26 cellular contexts compared by ENCODE assay signal in the genomic region with DNA sequence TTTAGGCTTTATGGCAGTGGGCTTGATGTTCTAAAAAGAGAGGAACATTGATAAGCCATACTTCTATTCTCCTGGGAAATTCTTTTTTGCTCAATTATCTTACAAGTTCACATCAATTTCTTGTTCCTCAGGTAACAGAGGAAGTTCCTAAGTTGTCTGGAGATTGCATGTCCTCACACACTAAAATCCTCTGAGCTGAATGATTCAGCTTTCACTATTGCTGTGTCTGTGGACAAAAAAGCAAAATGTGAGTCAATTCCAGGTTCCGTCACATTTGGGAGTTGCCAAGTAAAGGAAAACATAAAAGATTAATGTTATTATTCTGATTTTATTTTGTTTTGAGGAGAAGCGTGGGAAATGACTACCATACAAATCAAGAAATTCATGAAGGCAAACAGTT.
"Had no signal": no experiment of that assay in that cellular context is flagged by ENCODE, and none has a peak within 500 bp of the region (broad histone marks: within the 10 kb centered on the region; RNA-seq: fewer than 3 reads in every experiment).

No MANE protein-coding gene starts in this region.

- H3K4me3 Mint-ChIP-seq: immature natural killer cell; mesothelial cell of epicardium; naive B cell; natural killer cell treated with Interleukin-12 subunit alpha and Interleukin-12 subunit beta and Interleukin-15 and Interleukin-18, amount 100 ng/mL, for 72 hours; stimulated activated naive CD8-positive, alpha-beta T cell treated with anti-CD3 and anti-CD28 coated beads, Interleukin-15, Interleukin-2, amounts not matched to agents 100 ng/mL and 50 ng/mL, for 24 hours had no signal

- H3K9me3 ChIP-seq: left lung, ovary, right atrium auricular region, right lobe of liver, suprapubic skin, thoracic aorta, tibial artery, upper lobe of right lung had no signal

- H3K9me3 Mint-ChIP-seq: immature natural killer cell had no signal

- DNase-seq: hypothalamus; immature natural killer cell; kidney; left colon; mesendoderm; naive B cell; ovary; right lobe of liver; stimulated activated CD4-positive, alpha-beta T cell treated with anti-CD3 and anti-CD28 coated beads, Interleukin-1b, Interleukin-23, amount 100 ng/mL, for 48 hours; stimulated activated CD4-positive, alpha-beta T cell treated with anti-CD3 and anti-CD28 coated beads, Interleukin-2, amount 100 ng/mL, for 48 hours; stimulated activated naive CD4-positive, alpha-beta T cell; tibial artery; trophoblast cell; upper lobe of right lung had no signal

- H3K4me3 ChIP-seq: left lung, lung, ovary, right atrium auricular region, right lobe of liver, smooth muscle cell, suprapubic skin, thoracic aorta, tibial artery, upper lobe of right lung had no signal

- H3K27ac Mint-ChIP-seq: immature natural killer cell; mesothelial cell of epicardium; naive B cell; natural killer cell treated with Interleukin-12 subunit alpha and Interleukin-12 subunit beta and Interleukin-15 and Interleukin-18, amount 100 ng/mL, for 72 hours; progenitor cell of endocrine pancreas; stimulated activated naive CD8-positive, alpha-beta T cell treated with anti-CD3 and anti-CD28 coated beads, Interleukin-15, Interleukin-2, amounts not matched to agents 100 ng/mL and 50 ng/mL, for 24 hours had no signal

- H3K4me1 Mint-ChIP-seq: immature natural killer cell, naive B cell had no signal

- H3K4me1 ChIP-seq: left lung, right atrium auricular region, right lobe of liver, suprapubic skin, tibial artery, upper lobe of right lung had no signal

- FAIRE-seq: islet of Langerhans, kidney, urothelium cell line had no signal

- H3K36me3 Mint-ChIP-seq: mesothelial cell of epicardium; naive B cell; natural killer cell treated with Interleukin-12 subunit alpha and Interleukin-12 subunit beta and Interleukin-15 and Interleukin-18, amount 100 ng/mL, for 72 hours had no signal

- H3K27me3 Mint-ChIP-seq: naive B cell; stimulated activated naive CD8-positive, alpha-beta T cell treated with anti-CD3 and anti-CD28 coated beads, Interleukin-15, Interleukin-2, amounts not matched to agents 100 ng/mL and 50 ng/mL, for 24 hours had no signal

- H3K4me2 ChIP-seq: smooth muscle cell had no signal

- H3K27ac ChIP-seq: left lung, ovary, right atrium auricular region, right lobe of liver, suprapubic skin, thoracic aorta, tibial artery, upper lobe of right lung had no signal

- H3K27me3 ChIP-seq: left lung, ovary, right atrium auricular region, right lobe of liver, suprapubic skin, tibial artery, upper lobe of right lung had no signal

- H3K36me3 ChIP-seq: left lung, ovary, right atrium auricular region, right lobe of liver, suprapubic skin, thoracic aorta, tibial artery, upper lobe of right lung had no signal

- ATAC-seq: left colon; left lung; natural killer cell treated with Interleukin-12 subunit alpha and Interleukin-12 subunit beta and Interleukin-15 and Interleukin-18, amount 100 ng/mL, for 72 hours; right lobe of liver; upper lobe of right lung had no signal
